Comparison of ENCODE assay signal across 33 cellular contexts in genomic region chr17:40813804-40814203, GRCh38. TPM values are rescaled to one million over a fixed set of nuclear protein-coding genes. Genes with fewer than 3 reads are reported as not detected.
A peak's percentile ranks its signal among the peaks of the same experiment; 100 is the strongest.
DNase-seq lines count a peak whose midpoint lies in the region; ATAC-seq, FAIRE-seq and TF ChIP-seq lines count a peak whose summit lies in the region.
"Had no signal": no experiment of that assay in that cellular context is flagged by ENCODE, and none has a peak within 500 bp of the region (broad histone marks: within the 10 kb centered on the region; RNA-seq: fewer than 3 reads in every experiment).

No MANE protein-coding gene starts in this region.

- ATAC-seq in PC-3 = peak; percentile 86
- ATAC-seq in GM19351 (IDR thresholded peaks at IDR 0.05; ENCODE audit: unreplicated experiment) = no peak
- ATAC-seq in HG03097 (IDR thresholded peaks at IDR 0.05; ENCODE audit: low FRiP score, unreplicated experiment) = no peak
- ATAC-seq: activated CD4-positive, alpha-beta T cell treated with anti-CD3 and anti-CD28 coated beads for 36 hours; activated CD8-positive, alpha-beta T cell treated with anti-CD3 and anti-CD28 coated beads, Interleukin-2, amount 10 ng/mL, durations not matched to agents 7 days and 5 days; heart right ventricle; mucosa of descending colon; Panc1 had no signal

- no peaks in the 10 kb centered on the region for H4K20me1 ChIP-seq in PC-3 (ENCODE audit: low read length)

- H3K4me3 ChIP-seq in PC-3 (ENCODE audit: low read length) = no peak overlapping the region
- no peak overlapping the region for H3K4me3 ChIP-seq in bronchial epithelial cell (ENCODE audit: low read depth, low read length)
- H3K4me3 ChIP-seq: colonic mucosa, heart right ventricle, lung, mucosa of descending colon, SJCRH30, tibial nerve had no signal

- peak overlapping the region; percentile 30 for H3K27ac ChIP-seq in PC-3 (ENCODE audit: low read length)
- H3K27ac ChIP-seq: colonic mucosa, heart right ventricle, SJCRH30, tibial nerve, VCaP had no signal

- no peaks in the 10 kb centered on the region for H3K27me3 ChIP-seq in PC-3 (ENCODE audit: low read length)
- no peaks in the 10 kb centered on the region for H3K27me3 ChIP-seq in bronchial epithelial cell (ENCODE audit: control insufficient read depth, insufficient read depth, low read length)
- H3K27me3 ChIP-seq: SJCRH30 had no signal

- TF ChIP-seq CTCF in PC-3 (conservative IDR thresholded peaks at IDR 0.05; ENCODE audit: low read depth, low read length) (no peak), bronchial epithelial cell (IDR thresholded peaks at IDR 0.05; ENCODE audit: insufficient read depth, low read length, severe bottlenecking) (no peak)

- H3K4me1 ChIP-seq in PC-3 (ENCODE audit: insufficient read depth, low read length) = peaks cover 34% of the 10 kb centered on the region
- H3K4me1 ChIP-seq: colonic mucosa had no signal

- H3K36me3 ChIP-seq in PC-3 (ENCODE audit: low read depth, low read length) (no peaks in the 10 kb centered on the region), bronchial epithelial cell (ENCODE audit: control insufficient read depth, insufficient read depth, low read length) (peaks cover 3% of the 10 kb centered on the region)
- H3K36me3 ChIP-seq: colonic mucosa had no signal

- no peak overlapping the region for H3K9ac ChIP-seq in PC-3 (ENCODE audit: low read length)

- FAIRE-seq in H54 (lab: Jason Lieb, UNC) (peak; percentile 78), bronchial epithelial cell (lab: Jason Lieb, UNC) (no peak)

- peaks cover 7% of the 10 kb centered on the region for H3F3A ChIP-seq in PC-3 (ENCODE audit: low read length, unreplicated experiment)

- DNase-seq in H54 (ENCODE audit: insufficient read length, low spot score) (no peak), PC-3 (peak; percentile 83), bronchial epithelial cell (ENCODE audit: low read depth) (peak; percentile 92), globus pallidus (ENCODE audit: low spot score) (no peak), NCI-H69 (lab: John Stamatoyannopoulos, UW) (no peak)
- DNase-seq: activated CD4-positive, alpha-beta T cell treated with anti-CD3 and anti-CD28 coated beads for 36 hours; activated CD8-positive, alpha-beta T cell treated with anti-CD3 and anti-CD28 coated beads, Interleukin-2, amount 10 ng/mL, durations not matched to agents 7 days and 5 days; activated effector memory CD4-positive, alpha-beta T cell treated with Interleukin-2 at 50 U/mL for 16 hours; aorta; C1 segment of cervical spinal cord; colonic mucosa; COR-L47; effector CD8-positive, alpha-beta T cell; foreskin melanocyte; GDM1; heart right ventricle; KBM-7; MM.1S; mucosa of descending colon; NCI-H2081; NCI-H2227 treated with DMSO at 0.1 percent for 48 hours; NCI-H748 treated with DMSO at 0.1 percent for 48 hours; SJCRH30; stimulated activated CD4-positive, alpha-beta T cell treated with anti-CD3 and anti-CD28 coated beads, Interleukin-4, amount 100 ng/mL, for 1 hour; SW 1271 had no signal

- H3K79me2 ChIP-seq in PC-3 (ENCODE audit: low read length) = peaks cover 10% of the 10 kb centered on the region

- no peaks in the 10 kb centered on the region for H3K9me3 ChIP-seq in PC-3 (ENCODE audit: low read length)
- H3K9me3 ChIP-seq: colonic mucosa, mucosa of descending colon, SJCRH30, tibial nerve had no signal

- CTCF ChIA-PET in PC-3 (lab: Charles Lee) = no interaction called here

- POLR2A ChIA-PET in PC-3 (lab: Charles Lee; ENCODE audit: unreplicated experiment) = no interaction called here

- BruUV-seq in PC-3 (replicated peaks; lab: Mats Ljungman, UMichigan) = no TSS peak

- no peak for TF ChIP-seq POLR2A in H54 (IDR thresholded peaks at IDR 0.05; ENCODE audit: low read depth, low read length)

- intact Hi-C loops in PC-3 (cut with micrococcal nuclease) = no loop called here

- H2AFZ ChIP-seq in PC-3 (ENCODE audit: low read length) = no peak overlapping the region

- no peaks in the 10 kb centered on the region for H3K9me2 ChIP-seq in PC-3 (replicated peaks; ENCODE audit: low read length)

- no peak overlapping the region for H3K4me2 ChIP-seq in PC-3 (ENCODE audit: low read length)

RNA-seq across cellular contexts. Expression of gene KRT10, which starts 8.6 kb away (rescaled TPM):
- total RNA-seq in PC-3 (2014; rRNA removed) = 18.3 and 24.8 TPM in 2 replicates
- total RNA-seq in bronchial epithelial cell = 5.8 and 6.3 TPM in 2 replicates

RNA-seq across cellular contexts. Expression of gene KRT28, which starts 14.0 kb away (rescaled TPM):
- not detected in 2 replicates for total RNA-seq in PC-3 (2014; rRNA removed)
- total RNA-seq in bronchial epithelial cell = not detected in 2 replicates
- total RNA-seq: activated CD4-positive, alpha-beta T cell treated with anti-CD3 and anti-CD28 coated beads for 36 hours; activated CD8-positive, alpha-beta T cell treated with anti-CD3 and anti-CD28 coated beads, Interleukin-2, amount 10 ng/mL, durations not matched to agents 7 days and 5 days; aorta; cardiac septum; colonic mucosa; heart right ventricle; lung; mucosa of descending colon; osteoblast; tibial nerve had no signal

RNA-seq across cellular contexts. Expression of gene KRT27, which starts 31.5 kb away (rescaled TPM):
- not detected in 2 replicates for total RNA-seq in PC-3 (2014; rRNA removed)
- total RNA-seq in bronchial epithelial cell = not detected in 2 replicates
- total RNA-seq: activated CD4-positive, alpha-beta T cell treated with anti-CD3 and anti-CD28 coated beads for 36 hours; activated CD8-positive, alpha-beta T cell treated with anti-CD3 and anti-CD28 coated beads, Interleukin-2, amount 10 ng/mL, durations not matched to agents 7 days and 5 days; aorta; cardiac septum; colonic mucosa; mucosa of descending colon; osteoblast; SJCRH30; tibial nerve had no signal

RNA-seq across cellular contexts. Expression of gene KRT26, which starts 41.8 kb away (rescaled TPM):
- total RNA-seq in PC-3 (2014; rRNA removed) (not detected in 2 replicates), bronchial epithelial cell (not detected in 2 replicates)
- total RNA-seq: activated CD4-positive, alpha-beta T cell treated with anti-CD3 and anti-CD28 coated beads for 36 hours; activated CD8-positive, alpha-beta T cell treated with anti-CD3 and anti-CD28 coated beads, Interleukin-2, amount 10 ng/mL, durations not matched to agents 7 days and 5 days; aorta; cardiac septum; colonic mucosa; heart right ventricle; lung; mucosa of descending colon; osteoblast; SJCRH30; tibial nerve had no signal

RNA-seq across cellular contexts. Expression of gene KRT12, which starts 53.2 kb away (rescaled TPM):
- total RNA-seq in PC-3 (2014; rRNA removed) (not detected in 2 replicates), bronchial epithelial cell (not detected in 2 replicates)
- total RNA-seq: activated CD4-positive, alpha-beta T cell treated with anti-CD3 and anti-CD28 coated beads for 36 hours; activated CD8-positive, alpha-beta T cell treated with anti-CD3 and anti-CD28 coated beads, Interleukin-2, amount 10 ng/mL, durations not matched to agents 7 days and 5 days; aorta; cardiac septum; heart right ventricle; lung; osteoblast; SJCRH30; tibial nerve had no signal

Comparison
In these comparisons a context has a peak if more than half of its experiments do, and no peak if none do; other contexts are left out.
1. DNase-seq: peak in PC-3 (single experiment) and bronchial epithelial cell (single experiment); none in H54 (single experiment), globus pallidus (single experiment) and NCI-H69 (single experiment).